22 cellular contexts compared by ENCODE assay signal in the genomic region with DNA sequence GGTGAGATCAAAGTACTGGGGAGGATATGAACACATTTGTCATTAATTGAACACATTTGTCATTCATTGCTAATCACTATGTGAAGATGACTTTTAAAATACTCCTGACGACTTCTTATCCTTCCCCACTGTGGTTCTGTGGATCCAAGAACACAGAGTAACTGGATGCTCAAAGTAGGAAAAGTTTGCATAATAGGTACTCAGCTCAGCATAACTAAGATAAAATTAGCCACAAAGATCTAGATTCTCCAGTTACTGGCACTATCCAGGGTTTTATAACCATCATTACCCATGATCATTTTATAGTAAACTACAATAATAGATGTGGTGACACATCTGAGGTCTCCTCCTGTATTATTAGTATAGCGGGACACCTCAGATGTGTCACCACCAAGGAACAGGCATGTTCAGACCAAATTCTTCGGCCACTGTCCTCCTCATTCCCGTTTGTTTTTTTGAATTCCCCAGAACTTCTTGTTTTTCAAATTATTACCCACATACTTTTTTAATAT.
DNase-seq lines count a peak whose midpoint lies in the region; ATAC-seq, FAIRE-seq and TF ChIP-seq lines count a peak whose summit lies in the region.
"Had no signal": no experiment of that assay in that cellular context is flagged by ENCODE, and none has a peak within 500 bp of the region (broad histone marks: within the 10 kb centered on the region; RNA-seq: fewer than 3 reads in every experiment).

No MANE protein-coding gene starts in this region.

- no peak overlapping the region for H3K4me3 ChIP-seq in gastrocnemius medialis
- H3K4me3 ChIP-seq: A549; BLaER1 treated with 17β-estradiol and CSF1 and Interleukin-3, amounts not matched to agents 10 nM and 100 nM had no signal

- H3K4me3 Mint-ChIP-seq in MCF 10A (ENCODE audit: unreplicated experiment), result no peak overlapping the region
- H3K4me3 Mint-ChIP-seq: B cell; CD4-positive, alpha-beta T cell; CD8-positive, alpha-beta T cell had no signal

- no peaks in the 10 kb centered on the region for H3K9me3 Mint-ChIP-seq in MCF 10A (ENCODE audit: unreplicated experiment)

- no peaks in the 10 kb centered on the region for H3K9me3 ChIP-seq in gastrocnemius medialis
- H3K9me3 ChIP-seq: A549; BLaER1 treated with 17β-estradiol and CSF1 and Interleukin-3, amounts not matched to agents 10 nM and 100 nM; Caco-2 had no signal

- BruUV-seq in MCF 10A (replicated peaks; lab: Mats Ljungman, UMichigan), result no TSS peak

- no peak for DNase-seq in H54 (ENCODE audit: insufficient read length, low spot score)
- DNase-seq in myocyte (ENCODE audit: low read depth), result peak; percentile 24
- no peak for DNase-seq in gastrocnemius medialis
- no peak for DNase-seq in MCF 10A (ENCODE audit: unreplicated experiment)
- DNase-seq in HTR-8/SVneo (ENCODE audit: insufficient read length, low spot score), result no peak
- DNase-seq: AML-193; Caco-2; Calu3; CD4-positive, alpha-beta T cell; CD8-positive, alpha-beta T cell; DMS79 treated with DMSO at 0.1 percent for 48 hours; GF-D8 had no signal

- no peaks in the 10 kb centered on the region for H3K36me3 Mint-ChIP-seq in MCF 10A (ENCODE audit: insufficient read depth, unreplicated experiment)
- H3K36me3 Mint-ChIP-seq: CD8-positive, alpha-beta T cell had no signal

- peak; percentile 53 to 75 for ATAC-seq in gastrocnemius medialis
- ATAC-seq in esophagus mucosa, result no peak
- ATAC-seq: A549; CD8-positive, alpha-beta T cell had no signal

- no peak for TF ChIP-seq POLR2A in H54 (IDR thresholded peaks at IDR 0.05; ENCODE audit: low read depth, low read length)
- TF ChIP-seq POLR2A in gastrocnemius medialis (IDR thresholded peaks at IDR 0.05), result no peak

- H3K27me3 ChIP-seq in gastrocnemius medialis, result no peaks in the 10 kb centered on the region
- H3K27me3 ChIP-seq: BLaER1 treated with 17β-estradiol and CSF1 and Interleukin-3, amounts not matched to agents 10 nM and 100 nM had no signal

- no peak overlapping the region for H3K27ac ChIP-seq in gastrocnemius medialis
- H3K27ac ChIP-seq: 22Rv1; A549; BLaER1 treated with 17β-estradiol and CSF1 and Interleukin-3, amounts not matched to agents 10 nM and 100 nM; C4-2B had no signal

- POLR2A ChIA-PET in MCF 10A (lab: Yijun Ruan, JAX), result no interaction called here

- H3K4me1 ChIP-seq in gastrocnemius medialis, result peaks cover 0 to 7% of the 10 kb centered on the region in 2 donors
- H3K4me1 ChIP-seq: A549, Caco-2 had no signal

- FAIRE-seq in H54 (lab: Jason Lieb, UNC), result peak; percentile 15
- FAIRE-seq in HTR-8/SVneo (lab: Jason Lieb, UNC), result no peak
- FAIRE-seq: A549, D721Med, G401.6, GM12891, GM19239 had no signal

- no peaks in the 10 kb centered on the region for H3K36me3 ChIP-seq in gastrocnemius medialis
- H3K36me3 ChIP-seq: BLaER1 treated with 17β-estradiol and CSF1 and Interleukin-3, amounts not matched to agents 10 nM and 100 nM had no signal

- H3K4me1 Mint-ChIP-seq in MCF 10A (ENCODE audit: insufficient read depth, unreplicated experiment), result no peaks in the 10 kb centered on the region
- H3K4me1 Mint-ChIP-seq: B cell had no signal

- in situ Hi-C loops in gastrocnemius medialis (cut with MboI; ENCODE audit: low sequenced_read_pairs in 4 of 4), result no loop called here

- CTCF ChIA-PET in MCF 10A (lab: Yijun Ruan, JAX), result interaction anchor here (0.6 kb wide), 1 partner anchor 1483 kb away, joined by 3 read pairs; no protein-coding TSS in a partner anchor

- TF ChIP-seq CTCF in gastrocnemius medialis (IDR thresholded peaks at IDR 0.05 in 4 of 5, conservative IDR thresholded peaks at IDR 0.05 in 1 of 5) (no peak), MCF 10A (IDR thresholded peaks at IDR 0.05; ENCODE audit: unreplicated experiment) (no peak)

- no peaks in the 10 kb centered on the region for H3K27me3 Mint-ChIP-seq in MCF 10A (ENCODE audit: insufficient read depth, unreplicated experiment)
- H3K27me3 Mint-ChIP-seq: B cell; CD4-positive, alpha-beta T cell had no signal

- intact Hi-C loops in gastrocnemius medialis (cut with DNase I; ENCODE audit: low total_unique reads) (no loop called here), MCF 10A (cut with micrococcal nuclease) (no loop called here)

- no peak overlapping the region for H3K27ac Mint-ChIP-seq in MCF 10A (ENCODE audit: low read depth, unreplicated experiment)
- H3K27ac Mint-ChIP-seq: B cell; CD4-positive, alpha-beta T cell; CD8-positive, alpha-beta T cell had no signal
